9 cellular contexts compared by ENCODE assay signal in the genomic region with DNA sequence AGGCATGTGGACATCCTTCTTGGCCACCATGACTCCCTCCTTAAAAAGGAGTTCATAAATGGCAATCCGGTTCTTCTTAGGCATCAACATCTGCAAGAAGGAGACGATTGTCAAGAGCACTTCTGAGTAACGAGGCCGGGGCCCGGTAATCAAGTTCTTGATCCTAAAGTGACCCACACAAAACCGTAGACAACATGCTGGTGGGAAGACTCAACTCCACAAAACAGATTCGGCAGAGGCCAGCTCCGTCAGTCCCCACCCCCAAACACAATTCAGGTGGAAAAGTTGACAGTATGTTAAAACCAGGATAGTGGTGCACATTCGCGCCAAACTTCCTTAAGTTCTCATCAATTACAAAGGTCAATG. TPM values are rescaled to one million over a fixed set of nuclear protein-coding genes. Genes with fewer than 3 reads are reported as not detected.
DNase-seq lines count a peak whose midpoint lies in the region; ATAC-seq, FAIRE-seq and TF ChIP-seq lines count a peak whose summit lies in the region.
"Had no signal": no experiment of that assay in that cellular context is flagged by ENCODE, and none has a peak within 500 bp of the region (broad histone marks: within the 10 kb centered on the region; RNA-seq: fewer than 3 reads in every experiment).

No MANE protein-coding gene starts in this region.

- H3K27ac Mint-ChIP-seq in activated naive CD8-positive, alpha-beta T cell treated with anti-CD3 and anti-CD28 coated beads, Interleukin-2, amount 50 U/mL, for 24 hours: peak overlapping the region; percentile 100

- no peaks in the 10 kb centered on the region for H3K9me3 ChIP-seq in HepG2 (ENCODE audit: low read length)
- no peaks in the 10 kb centered on the region for H3K9me3 ChIP-seq in tibial artery

- in situ Hi-C loops in HepG2 (cut with HindIII; ENCODE audit: extremely low pct_ligation_motif_present, low pct_unique_long_range_greater_than_20kb): no loop called here

- TF ChIP-seq EP300 in HepG2 (IDR thresholded peaks at IDR 0.05; ENCODE audit: low read depth in 2 of 2, low read length in 2 of 2): no peak
- no peak for TF ChIP-seq EP300 in HepG2 (CRISPR knock-in tag; IDR thresholded peaks at IDR 0.05; ENCODE audit: borderline replicate concordance)

- peak overlapping the region; percentile 95 for H3K9ac ChIP-seq in HepG2 (ENCODE audit: insufficient read depth, low read depth, low read length)

- H3K4me1 ChIP-seq in HepG2 (ENCODE audit: insufficient read depth, low read length): peaks cover 63% of the 10 kb centered on the region
- H3K4me1 ChIP-seq in tibial artery: peaks cover 0 to 18% (median 14%) of the 10 kb centered on the region in 4 donors

- H3K36me3 Mint-ChIP-seq in activated naive CD8-positive, alpha-beta T cell treated with anti-CD3 and anti-CD28 coated beads, Interleukin-2, amount 50 U/mL, for 24 hours (ENCODE audit: low read depth): peaks cover 49% of the 10 kb centered on the region

- no peak overlapping the region for H2AFZ ChIP-seq in HepG2 (ENCODE audit: low read length)

- H3K9me3 Mint-ChIP-seq in activated naive CD8-positive, alpha-beta T cell treated with anti-CD3 and anti-CD28 coated beads, Interleukin-2, amount 50 U/mL, for 24 hours: no peaks in the 10 kb centered on the region

- intact Hi-C loops in HepG2 (cut with micrococcal nuclease; ENCODE audit: unreplicated experiment): no loop called here
- intact Hi-C loops in tibial artery (cut with DNase I; ENCODE audit: low total_unique reads): no loop called here

- H3K4me3 Mint-ChIP-seq in activated naive CD8-positive, alpha-beta T cell treated with anti-CD3 and anti-CD28 coated beads, Interleukin-2, amount 50 U/mL, for 24 hours: peak overlapping the region; percentile 96

- no TSS peak for BruUV-seq in HepG2 (replicated peaks; lab: Mats Ljungman, UMichigan)

- ATAC-seq in activated naive CD8-positive, alpha-beta T cell treated with anti-CD3 and anti-CD28 coated beads, Interleukin-2, amount 50 U/mL, for 24 hours: no peak
- ATAC-seq in HepG2 (no peak; the same call in 2 of the 3 replicates), GM21786 (IDR thresholded peaks at IDR 0.05; ENCODE audit: unreplicated experiment) (no peak)

- peak overlapping the region; percentile 73 for H3K27ac ChIP-seq in HepG2 (ENCODE audit: extremely low read length, insufficient read depth, low read length)
- peak overlapping the region; percentile 88 to 94 for H3K27ac ChIP-seq in tibial artery

- H3K27me3 ChIP-seq in HepG2 (ENCODE audit: control insufficient read depth in 1 of 2, insufficient read depth in 2 of 2, low read length in 2 of 2): no peaks in the 10 kb centered on the region; a peak in 1 of 5 replicates
- H3K27me3 ChIP-seq in tibial artery: no peaks in the 10 kb centered on the region

- H3K4me2 ChIP-seq in HepG2 (ENCODE audit: low read depth, low read length): peak overlapping the region; percentile 82

- WGBS in HepG2 (ENCODE audit: low lambda C conversion rate): 1% methylated on average over 10 of the region's 10 CpGs

- peak; percentile 25 for DNase-seq in activated naive CD4-positive, alpha-beta T cell treated with Interleukin-2 at 50 U/mL for 16 hours
- DNase-seq in activated naive CD4-positive, alpha-beta T cell treated with anti-CD3 and anti-CD28 coated beads, Interleukin-2, amount 50 U/mL, for 16 hours: no peak
- no peak for DNase-seq in activated naive CD8-positive, alpha-beta T cell treated with anti-CD3 and anti-CD28 coated beads, Interleukin-2, amount 50 U/mL, for 24 hours
- DNase-seq in HepG2 (ENCODE audit: low spot score) (no peak), tibial artery (no peak), NCI-H2227 treated with DMSO at 0.1 percent for 48 hours (lab: John Stamatoyannopoulos, UW) (no peak), CD1c-positive myeloid dendritic cell (ENCODE audit: extremely low spot score) (no peak)

- TF ChIP-seq RAD21 in HepG2 (CRISPR knock-in tag; IDR thresholded peaks at IDR 0.05): no peak

- POLR2A ChIA-PET in HepG2 (lab: Yijun Ruan, JAX): interaction anchor here (1.7 to 4.2 kb wide), 3 partner anchors 9 to 184 kb away, joined by 7 to 71 read pairs (median 20); no protein-coding TSS in a partner anchor

- no peak for TF ChIP-seq POLR2A in HepG2 (IDR thresholded peaks at IDR 0.05; ENCODE audit: insufficient read depth in 1 of 2, low read depth in 2 of 2, low read length in 2 of 2)

- H3K36me3 ChIP-seq in HepG2 (replicated peaks in 1 of 2; ENCODE audit: control insufficient read depth in 1 of 2, insufficient read depth in 2 of 2, low read length in 2 of 2) (peaks cover 15 to 44% of the 10 kb centered on the region in 2 experiments), tibial artery (peaks cover 41 to 48% (median 47%) of the 10 kb centered on the region in 3 donors)

- no peak for TF ChIP-seq CTCF in HepG2 (CRISPR knock-in tag; IDR thresholded peaks at IDR 0.05)
- no peak for TF ChIP-seq CTCF in tibial artery (IDR thresholded peaks at IDR 0.05)

- no peaks in the 10 kb centered on the region for H3K27me3 Mint-ChIP-seq in activated naive CD8-positive, alpha-beta T cell treated with anti-CD3 and anti-CD28 coated beads, Interleukin-2, amount 50 U/mL, for 24 hours

- peaks cover 31% of the 10 kb centered on the region for H4K20me1 ChIP-seq in HepG2 (ENCODE audit: insufficient read depth, low read length)

- peaks cover 44% of the 10 kb centered on the region for H3K79me2 ChIP-seq in HepG2 (ENCODE audit: insufficient read depth, low read length)

- no peak for FAIRE-seq in HepG2 (lab: Jason Lieb, UNC)

- CTCF ChIA-PET in HepG2 (lab: Yijun Ruan, JAX; ENCODE audit: low intra/inter-chr PET ratio, low total read pairs): no interaction called here

- H3K4me3 ChIP-seq in HepG2 (replicated peaks in 1 of 3; ENCODE audit: insufficient read depth in 1 of 3, low read depth in 2 of 3, low read length in 3 of 3) (peak overlapping the region; percentile 74 to 98 (median 89)), tibial artery (peak overlapping the region; percentile 82 to 85)

- H3K4me1 Mint-ChIP-seq in activated naive CD8-positive, alpha-beta T cell treated with anti-CD3 and anti-CD28 coated beads, Interleukin-2, amount 50 U/mL, for 24 hours: peaks cover 41% of the 10 kb centered on the region

RNA-seq across cellular contexts. Expression of gene RPS10, which starts 0.8 kb away (rescaled TPM):
- total RNA-seq in HepG2 (2016; rRNA removed; fragmentation: Illumina TruSeq; extraction: Trizol): 2,909 and 3,503 TPM in 2 replicates
- total RNA-seq in HepG2 (2016; cell fraction: cytosol; rRNA removed; fragmentation: Illumina TruSeq; extraction: Trizol; ENCODE audit: low read depth): 5,102 and 5,632 TPM in 2 replicates
- 3,081 and 3,638 TPM in 2 replicates for total RNA-seq in HepG2 (2016; cell fraction: insoluble cytoplasmic fraction; rRNA removed; fragmentation: Illumina TruSeq; extraction: Trizol)
- total RNA-seq in HepG2 (2016; cell fraction: membrane; rRNA removed; fragmentation: Illumina TruSeq; extraction: Trizol): 7,429 and 7,480 TPM in 2 replicates
- 967 and 1,028 TPM in 2 replicates for total RNA-seq in HepG2 (2016; cell fraction: nucleus; rRNA removed; fragmentation: Illumina TruSeq; extraction: Trizol)
- polyA plus RNA-seq in HepG2 (2011; rRNA removed): 4,295 and 4,648 TPM in 2 replicates
- polyA plus RNA-seq in HepG2 (2011; cell fraction: cytosol; rRNA removed): 9,439 and 9,926 TPM in 2 replicates
- polyA plus RNA-seq in HepG2 (2011; cell fraction: nucleus; rRNA removed): 1,658 and 1,840 TPM in 2 replicates
- polyA plus RNA-seq in HepG2 (2012): 3,418 and 4,251 TPM in 2 replicates
- 5,367 and 5,814 TPM in 2 replicates for polyA plus RNA-seq in HepG2 (2016; cell fraction: cytosol; fragmentation: Illumina TruSeq; extraction: Trizol; ENCODE audit: low read depth)
- polyA plus RNA-seq in HepG2 (2016; cell fraction: insoluble cytoplasmic fraction; fragmentation: Illumina TruSeq; extraction: Trizol; ENCODE audit: low read depth): 2,908 and 3,264 TPM in 2 replicates
- 6,085 and 6,204 TPM in 2 replicates for polyA plus RNA-seq in HepG2 (2016; cell fraction: membrane; fragmentation: Illumina TruSeq; extraction: Trizol; ENCODE audit: low read depth)
- polyA plus RNA-seq in HepG2 (2016; cell fraction: nucleus; fragmentation: Illumina TruSeq; extraction: Trizol; ENCODE audit: insufficient read depth, low read depth): 1,494 and 1,555 TPM in 2 replicates
- 2,566 and 3,572 TPM in 2 replicates for polyA minus RNA-seq in HepG2 (2011; rRNA and poly(A)+ RNA removed; ENCODE audit: low replicate concordance)
- 602 and 661 TPM in 2 replicates for polyA minus RNA-seq in HepG2 (2011; cell fraction: cytosol; rRNA and poly(A)+ RNA removed)
- polyA minus RNA-seq in HepG2 (2011; cell fraction: nucleus; rRNA and poly(A)+ RNA removed): 173 and 248 TPM in 2 replicates

RNA-seq across cellular contexts. Expression of gene NUDT3, which starts 32.6 kb away (rescaled TPM):
- 20.2 and 30.1 TPM in 2 replicates for total RNA-seq in HepG2 (2016; rRNA removed; fragmentation: Illumina TruSeq; extraction: Trizol)
- total RNA-seq in HepG2 (2016; cell fraction: cytosol; rRNA removed; fragmentation: Illumina TruSeq; extraction: Trizol; ENCODE audit: low read depth): 4.1 and 4.8 TPM in 2 replicates
- total RNA-seq in HepG2 (2016; cell fraction: insoluble cytoplasmic fraction; rRNA removed; fragmentation: Illumina TruSeq; extraction: Trizol): 19.5 and 29.7 TPM in 2 replicates
- total RNA-seq in HepG2 (2016; cell fraction: membrane; rRNA removed; fragmentation: Illumina TruSeq; extraction: Trizol): 14.6 and 14.8 TPM in 2 replicates
- total RNA-seq in HepG2 (2016; cell fraction: nucleus; rRNA removed; fragmentation: Illumina TruSeq; extraction: Trizol): 15.7 and 19.0 TPM in 2 replicates
- 17.6 and 20.6 TPM in 2 replicates for polyA plus RNA-seq in HepG2 (2011; rRNA removed)
- 10.7 and 14.8 TPM in 2 replicates for polyA plus RNA-seq in HepG2 (2011; cell fraction: cytosol; rRNA removed)
- polyA plus RNA-seq in HepG2 (2011; cell fraction: nucleus; rRNA removed): 9.2 and 11.9 TPM in 2 replicates
- polyA plus RNA-seq in HepG2 (2012): 5.6 TPM in 2 replicates
- polyA plus RNA-seq in HepG2 (2016; cell fraction: cytosol; fragmentation: Illumina TruSeq; extraction: Trizol; ENCODE audit: low read depth): 3.0 and 3.5 TPM in 2 replicates
- polyA plus RNA-seq in HepG2 (2016; cell fraction: insoluble cytoplasmic fraction; fragmentation: Illumina TruSeq; extraction: Trizol; ENCODE audit: low read depth): 22.4 and 22.7 TPM in 2 replicates
- 7.4 and 7.7 TPM in 2 replicates for polyA plus RNA-seq in HepG2 (2016; cell fraction: membrane; fragmentation: Illumina TruSeq; extraction: Trizol; ENCODE audit: low read depth)
- polyA plus RNA-seq in HepG2 (2016; cell fraction: nucleus; fragmentation: Illumina TruSeq; extraction: Trizol; ENCODE audit: insufficient read depth, low read depth): 23.3 TPM in 2 replicates
- polyA minus RNA-seq in HepG2 (2011; rRNA and poly(A)+ RNA removed; ENCODE audit: low replicate concordance): 23.6 and 25.7 TPM in 2 replicates
- 18.9 and 21.6 TPM in 2 replicates for polyA minus RNA-seq in HepG2 (2011; cell fraction: cytosol; rRNA and poly(A)+ RNA removed)
- 14.0 and 19.0 TPM in 2 replicates for polyA minus RNA-seq in HepG2 (2011; cell fraction: nucleus; rRNA and poly(A)+ RNA removed)

RNA-seq across cellular contexts. Expression of gene PACSIN1, which starts 40.8 kb away (rescaled TPM):
- not detected in 2 replicates for total RNA-seq in HepG2 (2016; rRNA removed; fragmentation: Illumina TruSeq; extraction: Trizol)
- not detected in 2 replicates for total RNA-seq in HepG2 (2016; cell fraction: cytosol; rRNA removed; fragmentation: Illumina TruSeq; extraction: Trizol; ENCODE audit: low read depth)
- not detected in 2 replicates for total RNA-seq in HepG2 (2016; cell fraction: insoluble cytoplasmic fraction; rRNA removed; fragmentation: Illumina TruSeq; extraction: Trizol)
- total RNA-seq in HepG2 (2016; cell fraction: membrane; rRNA removed; fragmentation: Illumina TruSeq; extraction: Trizol): not detected in 2 replicates
- total RNA-seq in HepG2 (2016; cell fraction: nucleus; rRNA removed; fragmentation: Illumina TruSeq; extraction: Trizol): not detected in 2 replicates
- not detected in 2 replicates for polyA plus RNA-seq in HepG2 (2011; rRNA removed)
- polyA plus RNA-seq in HepG2 (2011; cell fraction: cytosol; rRNA removed): 0.01 TPM in 1 of 2 replicates, not detected in the other
- not detected in 2 replicates for polyA plus RNA-seq in HepG2 (2011; cell fraction: nucleus; rRNA removed)
- not detected in 2 replicates for polyA plus RNA-seq in HepG2 (2012)
- not detected in 2 replicates for polyA plus RNA-seq in HepG2 (2016; cell fraction: cytosol; fragmentation: Illumina TruSeq; extraction: Trizol; ENCODE audit: low read depth)
- not detected in 2 replicates for polyA plus RNA-seq in HepG2 (2016; cell fraction: insoluble cytoplasmic fraction; fragmentation: Illumina TruSeq; extraction: Trizol; ENCODE audit: low read depth)
- not detected in 2 replicates for polyA plus RNA-seq in HepG2 (2016; cell fraction: membrane; fragmentation: Illumina TruSeq; extraction: Trizol; ENCODE audit: low read depth)
- not detected in 2 replicates for polyA plus RNA-seq in HepG2 (2016; cell fraction: nucleus; fragmentation: Illumina TruSeq; extraction: Trizol; ENCODE audit: insufficient read depth, low read depth)
- polyA minus RNA-seq in HepG2 (2011; rRNA and poly(A)+ RNA removed; ENCODE audit: low replicate concordance): 0.04 and 0.05 TPM in 2 replicates
- not detected in 2 replicates for polyA minus RNA-seq in HepG2 (2011; cell fraction: cytosol; rRNA and poly(A)+ RNA removed)
- polyA minus RNA-seq in HepG2 (2011; cell fraction: nucleus; rRNA and poly(A)+ RNA removed): not detected in 2 replicates
- total RNA-seq: dermis microvascular lymphatic vessel endothelial cell had no signal
